Comparison of ENCODE assay signal across 1 cellular context in genomic region chr19:23917856-23918255, GRCh38.
TF ChIP-seq lines count a peak whose summit lies in the region.

No MANE protein-coding gene starts in this region.

TF ChIP-seq in GM23338, 12 proteins besides CTCF, POLR2A, EP300 and RAD21 (continued from another document):
- TF ChIP-seq REST (IDR thresholded peaks at IDR 0.05; ENCODE audit: unreplicated experiment) (no peak), EZH2phosphoT487 (IDR thresholded peaks at IDR 0.05; ENCODE audit: unreplicated experiment) (no peak), POLR2AphosphoS5 (IDR thresholded peaks at IDR 0.05; ENCODE audit: low read depth) (no peak), EZH2 (IDR thresholded peaks at IDR 0.05; ENCODE audit: low read depth, unreplicated experiment) (no peak), ETS1 (IDR thresholded peaks at IDR 0.05) (no peak), NANOG (IDR thresholded peaks at IDR 0.05; ENCODE audit: borderline replicate concordance) (no peak), CREB1 (CRISPR knock-in tag; IDR thresholded peaks at IDR 0.05; ENCODE audit: low read depth) (no peak), ZNF331 (CRISPR knock-in tag; IDR thresholded peaks at IDR 0.05; ENCODE audit: low read depth) (no peak), STAT1 (IDR thresholded peaks at IDR 0.05; ENCODE audit: unreplicated experiment) (no peak)
